ENCODE assay signal across 11 cellular contexts in the genomic region with DNA sequence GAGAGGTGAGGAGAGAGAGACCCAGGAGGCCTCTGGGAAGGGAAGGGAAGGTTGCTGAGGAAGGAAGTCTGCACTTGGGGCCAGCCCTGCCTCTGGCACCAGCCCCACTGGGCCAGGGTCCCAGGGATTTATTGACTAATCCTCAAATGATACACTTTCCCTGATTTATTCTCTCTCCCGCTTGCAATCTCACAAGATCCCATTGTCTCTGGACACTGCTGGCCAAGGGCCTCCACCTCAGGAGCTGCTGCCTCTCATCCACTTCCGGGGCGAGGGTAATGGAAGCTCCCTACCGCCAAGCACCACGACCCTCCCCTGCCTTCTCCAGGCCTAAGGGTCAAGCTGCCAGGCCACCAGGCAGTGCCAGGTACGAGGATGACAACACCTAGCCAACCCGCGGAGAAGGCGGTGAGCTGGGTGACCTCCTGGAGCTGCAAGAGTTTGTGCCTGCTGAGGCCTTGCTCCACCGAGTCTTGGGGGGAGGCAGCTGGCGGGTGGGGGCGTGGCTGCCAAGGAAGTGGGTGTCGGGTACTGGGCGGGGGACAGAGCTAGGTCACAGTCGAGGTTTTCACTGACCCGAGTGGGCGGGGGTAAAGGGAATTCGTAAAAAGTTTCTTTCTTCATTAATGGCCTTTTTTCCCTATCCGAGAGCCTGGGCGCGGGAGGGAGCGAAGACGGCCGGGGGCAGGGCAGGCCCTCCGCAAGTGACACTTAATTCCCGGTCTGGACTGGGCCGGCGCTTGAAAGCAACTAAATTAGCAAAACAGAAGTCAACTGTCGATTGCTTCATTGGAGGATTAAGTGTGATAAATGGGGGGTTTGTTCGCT. TPM values are rescaled to one million over a fixed set of nuclear protein-coding genes. Genes with fewer than 3 reads are reported as not detected.
A peak's percentile ranks its signal among the peaks of the same experiment; 100 is the strongest.
DNase-seq lines count a peak whose midpoint lies in the region; ATAC-seq, FAIRE-seq and TF ChIP-seq lines count a peak whose summit lies in the region.
"Had no signal": no experiment of that assay in that cellular context is flagged by ENCODE, and none has a peak within 500 bp of the region (broad histone marks: within the 10 kb centered on the region; RNA-seq: fewer than 3 reads in every experiment).

No MANE protein-coding gene starts in this region.

- peak overlapping the region; percentile 72 to 83 (median 77) for H3K4me3 Mint-ChIP-seq in nephron
- H3K4me3 Mint-ChIP-seq: activated T-cell treated with anti-CD3 and anti-CD28 coated beads, Interleukin-2, amount 50 U/mL, for 24 hours; T-helper 2 cell treated with Interferon-gamma antibody and Interleukin-4, amounts not matched to agents 5 μg/mL and 100 μg/mL, for 36 hours had no signal

- no peak for FAIRE-seq in HepG2 (lab: Jason Lieb, UNC)

- BruUV-seq in HepG2 (replicated peaks; lab: Mats Ljungman, UMichigan) = TSS peak; percentile 60

- peaks cover 39% of the 10 kb centered on the region for H3K27me3 Mint-ChIP-seq in nephron (ENCODE audit: low read depth)

- H3K36me3 Mint-ChIP-seq in nephron (ENCODE audit: low read depth) = no peaks in the 10 kb centered on the region

- H3K9me3 ChIP-seq in HepG2 (ENCODE audit: low read length) (no peaks in the 10 kb centered on the region), right lobe of liver (no peaks in the 10 kb centered on the region)
- H3K9me3 ChIP-seq: prostate gland had no signal

- in situ Hi-C loops in HepG2 (cut with HindIII; ENCODE audit: extremely low pct_ligation_motif_present, low pct_unique_long_range_greater_than_20kb) = no loop called here

- peak overlapping the region; percentile 51 to 68 (median 67) for H3K4me3 ChIP-seq in HepG2 (replicated peaks in 1 of 3; ENCODE audit: insufficient read depth in 1 of 3, low read depth in 2 of 3, low read length in 3 of 3)
- H3K4me3 ChIP-seq in right lobe of liver = no peak overlapping the region
- H3K4me3 ChIP-seq in fibroblast of villous mesenchyme (ENCODE audit: low read depth, low read length) = no peak overlapping the region

- H3K79me2 ChIP-seq in HepG2 (ENCODE audit: insufficient read depth, low read length) = no peaks in the 10 kb centered on the region

- TF ChIP-seq POLR2A in HepG2 (IDR thresholded peaks at IDR 0.05; ENCODE audit: insufficient read depth in 1 of 2, low read depth in 2 of 2, low read length in 2 of 2) (0 out of 4 replicates have a peak, but pooled peaks of 1 of the 2 experiments have one; percentile 38), right lobe of liver (IDR thresholded peaks at IDR 0.05) (no peak)

- no peak overlapping the region for H3K27ac ChIP-seq in HepG2 (ENCODE audit: extremely low read length, insufficient read depth, low read length)
- no peak overlapping the region for H3K27ac ChIP-seq in right lobe of liver
- H3K27ac ChIP-seq: prostate gland had no signal

- WGBS in HepG2 (ENCODE audit: low lambda C conversion rate) = 15% methylated on average over 30 of the region's 30 CpGs
- 23% methylated on average over 20 of the region's 30 CpGs for WGBS in right lobe of liver (ENCODE audit: insufficient coverage, low coverage, low lambda C conversion rate, missing lambda C conversion rate)

- H3K36me3 ChIP-seq in HepG2 (replicated peaks in 1 of 2; ENCODE audit: control insufficient read depth in 1 of 2, insufficient read depth in 2 of 2, low read length in 2 of 2) (no peaks in the 10 kb centered on the region), right lobe of liver (no peaks in the 10 kb centered on the region)
- H3K36me3 ChIP-seq: prostate gland had no signal

- peak; percentile 4; the same call in 2 of the 3 replicates for ATAC-seq in HepG2
- ATAC-seq in right lobe of liver = no peak

- peaks cover 80% of the 10 kb centered on the region for H3K4me1 ChIP-seq in HepG2 (ENCODE audit: insufficient read depth, low read length)
- H3K4me1 ChIP-seq in right lobe of liver = peaks cover 0 to 18% (median 4%) of the 10 kb centered on the region in 4 donors

- no peak for TF ChIP-seq EP300 in HepG2 (IDR thresholded peaks at IDR 0.05; ENCODE audit: low read depth in 2 of 2, low read length in 2 of 2)
- no peak for TF ChIP-seq EP300 in HepG2 (CRISPR knock-in tag; IDR thresholded peaks at IDR 0.05; ENCODE audit: borderline replicate concordance)

- no peak overlapping the region for H2AFZ ChIP-seq in HepG2 (ENCODE audit: low read length)

- DNase-seq in HepG2 (ENCODE audit: low spot score) = no peak
- no peak for DNase-seq in right lobe of liver
- DNase-seq in fibroblast of villous mesenchyme (ENCODE audit: low read depth) = peak; percentile 84
- DNase-seq in activated CD4-positive, CD25-positive, alpha-beta regulatory T cell (lab: John Stamatoyannopoulos, UW) = no peak
- DNase-seq in SIG-M5 treated with dmso at 0.1 percent for 504 hours (lab: John Stamatoyannopoulos, UW; ENCODE audit: unreplicated experiment) = no peak
- DNase-seq in AML-193 (lab: John Stamatoyannopoulos, UW) = no peak
- no peak for DNase-seq in hepatic stellate cell (ENCODE audit: low spot score)
- DNase-seq: activated T-cell treated with anti-CD3 and anti-CD28 coated beads, Interleukin-2, amount 50 U/mL, for 24 hours had no signal

- H3K9me3 Mint-ChIP-seq in nephron = no peaks in the 10 kb centered on the region
- H3K9me3 Mint-ChIP-seq: activated T-cell treated with anti-CD3 and anti-CD28 coated beads, Interleukin-2, amount 50 U/mL, for 24 hours; T-helper 2 cell treated with Interferon-gamma antibody and Interleukin-4, amounts not matched to agents 5 μg/mL and 100 μg/mL, for 36 hours had no signal

- no peaks in the 10 kb centered on the region; a peak in 1 of 5 replicates for H3K27me3 ChIP-seq in HepG2 (ENCODE audit: control insufficient read depth in 1 of 2, insufficient read depth in 2 of 2, low read length in 2 of 2)
- peaks cover 3 to 18% of the 10 kb centered on the region in 2 donors for H3K27me3 ChIP-seq in right lobe of liver

- peak overlapping the region; percentile 96 to 99 (median 98) for H3K27ac Mint-ChIP-seq in nephron
- H3K27ac Mint-ChIP-seq: activated T-cell treated with anti-CD3 and anti-CD28 coated beads, Interleukin-2, amount 50 U/mL, for 24 hours; T-helper 2 cell treated with Interferon-gamma antibody and Interleukin-4, amounts not matched to agents 5 μg/mL and 100 μg/mL, for 36 hours had no signal

- POLR2A ChIA-PET in HepG2 (lab: Yijun Ruan, JAX) = interaction anchor here (0.8 to 11.7 kb wide), 12 partner anchors 10 to 94 kb away, joined by 3 to 187 read pairs (median 6); no protein-coding TSS in a partner anchor

- TF ChIP-seq CTCF in HepG2 (CRISPR knock-in tag; IDR thresholded peaks at IDR 0.05) (no peak), right lobe of liver (IDR thresholded peaks at IDR 0.05) (no peak), fibroblast of villous mesenchyme (IDR thresholded peaks at IDR 0.05; ENCODE audit: insufficient read depth, low read depth, low read length) (no peak), nephron (IDR thresholded peaks at IDR 0.05; ENCODE audit: unreplicated experiment in 3 of 3) (no peak)

- CTCF ChIA-PET in HepG2 (lab: Yijun Ruan, JAX; ENCODE audit: low intra/inter-chr PET ratio, low total read pairs) = no interaction called here

- intact Hi-C loops in HepG2 (cut with micrococcal nuclease; ENCODE audit: unreplicated experiment) = no loop called here
- intact Hi-C loops in right lobe of liver (cut with DNase I) = no loop called here

- TF ChIP-seq RAD21 in HepG2 (CRISPR knock-in tag; IDR thresholded peaks at IDR 0.05) = no peak

- peak overlapping the region; percentile 50 for H3K9ac ChIP-seq in HepG2 (ENCODE audit: insufficient read depth, low read depth, low read length)

- H4K20me1 ChIP-seq in HepG2 (ENCODE audit: insufficient read depth, low read length) = no peaks in the 10 kb centered on the region

- peak overlapping the region; percentile 82 for H3K4me2 ChIP-seq in HepG2 (ENCODE audit: low read depth, low read length)

- peaks cover 63% of the 10 kb centered on the region for H3K4me1 Mint-ChIP-seq in nephron

TF ChIP-seq in HepG2, 621 proteins besides CTCF, POLR2A, EP300 and RAD21 (continues in another document):
- TF ChIP-seq KMT2B (CRISPR knock-in tag; IDR thresholded peaks at IDR 0.05) = no peak
- TF ChIP-seq, protein P1, sequence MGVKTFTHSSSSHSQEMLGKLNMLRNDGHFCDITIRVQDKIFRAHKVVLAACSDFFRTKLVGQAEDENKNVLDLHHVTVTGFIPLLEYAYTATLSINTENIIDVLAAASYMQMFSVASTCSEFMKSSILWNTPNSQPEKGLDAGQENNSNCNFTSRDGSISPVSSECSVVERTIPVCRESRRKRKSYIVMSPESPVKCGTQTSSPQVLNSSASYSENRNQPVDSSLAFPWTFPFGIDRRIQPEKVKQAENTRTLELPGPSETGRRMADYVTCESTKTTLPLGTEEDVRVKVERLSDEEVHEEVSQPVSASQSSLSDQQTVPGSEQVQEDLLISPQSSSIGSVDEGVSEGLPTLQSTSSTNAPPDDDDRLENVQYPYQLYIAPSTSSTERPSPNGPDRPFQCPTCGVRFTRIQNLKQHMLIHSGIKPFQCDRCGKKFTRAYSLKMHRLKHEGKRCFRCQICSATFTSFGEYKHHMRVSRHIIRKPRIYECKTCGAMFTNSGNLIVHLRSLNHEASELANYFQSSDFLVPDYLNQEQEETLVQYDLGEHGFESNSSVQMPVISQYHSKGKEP (CRISPR knock-in tag; IDR thresholded peaks at IDR 0.05) = no peak
- TF ChIP-seq RFX1 (IDR thresholded peaks at IDR 0.05) = no peak

RNA-seq across cellular contexts. Expression of a gene that starts 43.4 kb away (rescaled TPM):
- total RNA-seq in HepG2 (2016; rRNA removed; fragmentation: Illumina TruSeq; extraction: Trizol) = 11.0 TPM in 2 replicates
- 2.8 and 3.0 TPM in 2 replicates for total RNA-seq in HepG2 (2016; cell fraction: cytosol; rRNA removed; fragmentation: Illumina TruSeq; extraction: Trizol; ENCODE audit: low read depth)
- total RNA-seq in HepG2 (2016; cell fraction: insoluble cytoplasmic fraction; rRNA removed; fragmentation: Illumina TruSeq; extraction: Trizol) = 9.5 and 11.3 TPM in 2 replicates
- total RNA-seq in HepG2 (2016; cell fraction: membrane; rRNA removed; fragmentation: Illumina TruSeq; extraction: Trizol) = 15.4 and 15.8 TPM in 2 replicates
- 14.9 TPM in 2 replicates for total RNA-seq in HepG2 (2016; cell fraction: nucleus; rRNA removed; fragmentation: Illumina TruSeq; extraction: Trizol)
- 12.4 and 15.9 TPM in 2 replicates for polyA plus RNA-seq in HepG2 (2011; rRNA removed)
- polyA plus RNA-seq in HepG2 (2011; cell fraction: cytosol; rRNA removed) = 6.6 and 10.1 TPM in 2 replicates
- polyA plus RNA-seq in HepG2 (2011; cell fraction: nucleus; rRNA removed) = 47.8 and 59.4 TPM in 2 replicates
- 53.6 and 69.1 TPM in 2 replicates for polyA plus RNA-seq in HepG2 (2012)
- polyA plus RNA-seq in HepG2 (2016; cell fraction: cytosol; fragmentation: Illumina TruSeq; extraction: Trizol; ENCODE audit: low read depth) = 10.9 and 11.7 TPM in 2 replicates
- polyA plus RNA-seq in HepG2 (2016; cell fraction: insoluble cytoplasmic fraction; fragmentation: Illumina TruSeq; extraction: Trizol; ENCODE audit: low read depth) = 37.6 and 56.8 TPM in 2 replicates
- 44.1 and 44.7 TPM in 2 replicates for polyA plus RNA-seq in HepG2 (2016; cell fraction: membrane; fragmentation: Illumina TruSeq; extraction: Trizol; ENCODE audit: low read depth)
- polyA plus RNA-seq in HepG2 (2016; cell fraction: nucleus; fragmentation: Illumina TruSeq; extraction: Trizol; ENCODE audit: insufficient read depth, low read depth) = 75.1 and 80.7 TPM in 2 replicates
- 3.3 and 26.4 TPM in 2 replicates for polyA minus RNA-seq in HepG2 (2011; rRNA and poly(A)+ RNA removed; ENCODE audit: low replicate concordance)
- polyA minus RNA-seq in HepG2 (2011; cell fraction: cytosol; rRNA and poly(A)+ RNA removed) = 29.5 and 30.0 TPM in 2 replicates
- 15.2 and 15.5 TPM in 2 replicates for polyA minus RNA-seq in HepG2 (2011; cell fraction: nucleus; rRNA and poly(A)+ RNA removed)
- 10 to 100 TPM; 12.6 to 19.2 (median 14.9) TPM for total RNA-seq in right lobe of liver
- 2.2 and 4.5 TPM in 2 replicates for total RNA-seq in fibroblast of villous mesenchyme

Comparison
In these comparisons a context has a peak if more than half of its experiments do, and no peak if none do; other contexts are left out.
1. H3K4me3 ChIP-seq: peak in HepG2 (3 of 3); none in right lobe of liver (0 of 3) and fibroblast of villous mesenchyme (single experiment).